Comparison of ENCODE assay signal across 8 cellular contexts in the genomic region with DNA sequence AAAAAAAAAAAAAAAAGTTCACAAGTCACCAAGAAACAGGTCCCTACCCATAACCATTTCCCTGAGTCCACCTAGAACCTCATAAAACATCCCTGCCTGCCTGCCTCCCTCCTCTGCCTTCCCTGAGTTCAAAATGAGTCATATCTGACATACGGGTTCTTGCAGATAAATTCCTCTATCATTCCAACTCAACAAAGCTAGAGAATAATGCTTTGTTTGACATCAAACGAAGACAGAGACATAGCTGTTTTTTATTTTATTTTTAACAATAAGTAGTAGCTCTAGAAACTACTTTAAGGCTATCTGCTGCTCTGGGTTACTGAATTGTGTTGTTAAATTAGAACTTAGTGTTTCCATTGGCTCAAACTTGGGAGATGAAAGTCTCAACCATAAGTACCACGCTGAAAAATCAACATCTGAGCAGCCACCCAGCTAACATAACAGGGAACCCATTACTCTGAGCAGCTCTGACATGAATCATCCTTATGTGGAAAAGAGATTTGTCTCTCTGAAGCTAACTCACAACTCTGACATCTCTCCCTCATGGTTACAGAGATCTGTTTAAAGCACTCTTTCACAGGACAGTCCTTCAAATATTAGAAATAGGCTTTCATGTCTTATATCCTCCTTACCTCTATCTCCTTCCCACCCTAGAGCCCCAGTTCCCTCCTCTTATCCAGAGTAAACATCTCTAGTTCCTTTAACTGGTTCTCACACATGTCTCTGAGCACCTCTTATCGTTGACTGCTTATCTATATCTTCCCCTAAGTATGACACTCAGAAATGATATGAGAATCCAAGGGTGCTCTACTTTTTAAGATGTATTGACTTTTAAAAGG. TPM values are rescaled to one million over a fixed set of nuclear protein-coding genes. Genes with fewer than 3 reads are reported as not detected.
A peak's percentile ranks its signal among the peaks of the same experiment; 100 is the strongest.
DNase-seq lines count a peak whose midpoint lies in the region; ATAC-seq and TF ChIP-seq lines count a peak whose summit lies in the region.

No MANE protein-coding gene starts in this region.

- TF ChIP-seq CTCF in upper lobe of left lung (IDR thresholded peaks at IDR 0.05), result no peak

- H3K9me3 Mint-ChIP-seq in activated naive CD4-positive, alpha-beta T cell treated with anti-CD3 and anti-CD28 coated beads for 36 hours, result peaks cover 7% of the 10 kb centered on the region
- peaks cover 16% of the 10 kb centered on the region for H3K9me3 Mint-ChIP-seq in activated T-helper 1 cell treated with anti-CD3 and anti-CD28 coated beads, Interleukin-12 subunit alpha, Interleukin-12 subunit beta, Interleukin-2, Interleukin-4 antibody, amounts not matched to agents 30 ng/mL and 10 ng/mL and 1 ng/mL, durations not matched to agents 14 hours and 24 hours and 36 hours
- H3K9me3 Mint-ChIP-seq in immature natural killer cell, result peaks cover 0 to 2% (median 0%) of the 10 kb centered on the region in 6 donors

- peak overlapping the region; percentile 69 for H3K27ac Mint-ChIP-seq in activated naive CD4-positive, alpha-beta T cell treated with anti-CD3 and anti-CD28 coated beads for 36 hours
- peak overlapping the region; percentile 69 for H3K27ac Mint-ChIP-seq in activated T-helper 1 cell treated with anti-CD3 and anti-CD28 coated beads, Interleukin-12 subunit alpha, Interleukin-12 subunit beta, Interleukin-2, Interleukin-4 antibody, amounts not matched to agents 30 ng/mL and 10 ng/mL and 1 ng/mL, durations not matched to agents 14 hours and 24 hours and 36 hours
- H3K27ac Mint-ChIP-seq in immature natural killer cell, result peak overlapping the region in 4 of 6 donors; percentile 13 to 74 (median 30)

- H3K4me3 ChIP-seq in upper lobe of left lung, result no peak overlapping the region

- DNase-seq in activated naive CD4-positive, alpha-beta T cell treated with anti-CD3 and anti-CD28 coated beads for 36 hours, result no peak
- DNase-seq in activated naive CD4-positive, alpha-beta T cell treated with Interleukin-2 at 50 U/mL for 16 hours, result no peak
- no peak for DNase-seq in activated T-helper 1 cell treated with anti-CD3 and anti-CD28 coated beads, Interleukin-12 subunit alpha, Interleukin-12 subunit beta, Interleukin-2, Interleukin-4 antibody, amounts not matched to agents 30 ng/mL and 10 ng/mL and 1 ng/mL, durations not matched to agents 14 hours and 24 hours and 36 hours (ENCODE audit: low spot score)
- DNase-seq in immature natural killer cell (no peak), upper lobe of left lung (no peak), UCSD-AML1 (lab: John Stamatoyannopoulos, UW; ENCODE audit: unreplicated experiment) (no peak), ecto neural progenitor cell (ENCODE audit: low spot score) (no peak), cerebellum (ENCODE audit: low spot score) (no peak)

- H3K36me3 ChIP-seq in upper lobe of left lung, result peaks cover 0 to 15% (median 4%) of the 10 kb centered on the region in 4 donors

- CTCF ChIA-PET in activated naive CD4-positive, alpha-beta T cell treated with anti-CD3 and anti-CD28 coated beads for 36 hours (lab: Charles Lee), result no interaction called here

- H3K9me3 ChIP-seq in upper lobe of left lung, result no peaks in the 10 kb centered on the region

- no peaks in the 10 kb centered on the region for H3K27me3 ChIP-seq in upper lobe of left lung

- no peak for TF ChIP-seq POLR2A in upper lobe of left lung (IDR thresholded peaks at IDR 0.05)

- peak; percentile 26 to 40 for ATAC-seq in upper lobe of left lung (ENCODE audit: low FRiP score in 2 of 2)

- peak overlapping the region; percentile 8 for H3K4me3 Mint-ChIP-seq in activated naive CD4-positive, alpha-beta T cell treated with anti-CD3 and anti-CD28 coated beads for 36 hours
- no peak overlapping the region for H3K4me3 Mint-ChIP-seq in activated T-helper 1 cell treated with anti-CD3 and anti-CD28 coated beads, Interleukin-12 subunit alpha, Interleukin-12 subunit beta, Interleukin-2, Interleukin-4 antibody, amounts not matched to agents 30 ng/mL and 10 ng/mL and 1 ng/mL, durations not matched to agents 14 hours and 24 hours and 36 hours
- H3K4me3 Mint-ChIP-seq in immature natural killer cell, result no peak overlapping the region

- peaks cover 44 to 61% (median 52%) of the 10 kb centered on the region in 4 donors for H3K4me1 ChIP-seq in upper lobe of left lung

- intact Hi-C loops in activated naive CD4-positive, alpha-beta T cell treated with anti-CD3 and anti-CD28 coated beads for 36 hours (cut with micrococcal nuclease), result no loop called here
- intact Hi-C loops in activated T-helper 1 cell treated with anti-CD3 and anti-CD28 coated beads, Interleukin-12 subunit alpha, Interleukin-12 subunit beta, Interleukin-2, Interleukin-4 antibody, amounts not matched to agents 30 ng/mL and 10 ng/mL and 1 ng/mL, durations not matched to agents 14 hours and 24 hours and 36 hours (cut with micrococcal nuclease), result loop anchor here (2.0 to 10.0 kb wide), 3 partner anchors 307 to 1037 kb away; no protein-coding TSS in a partner anchor

- TF ChIP-seq EP300 in upper lobe of left lung (IDR thresholded peaks at IDR 0.05), result no peak

- H3K36me3 Mint-ChIP-seq in activated naive CD4-positive, alpha-beta T cell treated with anti-CD3 and anti-CD28 coated beads for 36 hours (ENCODE audit: low read depth), result peaks cover 23% of the 10 kb centered on the region
- peaks cover 24% of the 10 kb centered on the region for H3K36me3 Mint-ChIP-seq in activated T-helper 1 cell treated with anti-CD3 and anti-CD28 coated beads, Interleukin-12 subunit alpha, Interleukin-12 subunit beta, Interleukin-2, Interleukin-4 antibody, amounts not matched to agents 30 ng/mL and 10 ng/mL and 1 ng/mL, durations not matched to agents 14 hours and 24 hours and 36 hours (ENCODE audit: low read depth)
- H3K36me3 Mint-ChIP-seq in immature natural killer cell, result peaks cover 11 to 19% (median 14%) of the 10 kb centered on the region in 3 donors

- peak overlapping the region; percentile 10 to 95 (median 54) for H3K27ac ChIP-seq in upper lobe of left lung

- H3K27me3 Mint-ChIP-seq in activated naive CD4-positive, alpha-beta T cell treated with anti-CD3 and anti-CD28 coated beads for 36 hours (ENCODE audit: low read depth), result no peaks in the 10 kb centered on the region
- no peaks in the 10 kb centered on the region for H3K27me3 Mint-ChIP-seq in activated T-helper 1 cell treated with anti-CD3 and anti-CD28 coated beads, Interleukin-12 subunit alpha, Interleukin-12 subunit beta, Interleukin-2, Interleukin-4 antibody, amounts not matched to agents 30 ng/mL and 10 ng/mL and 1 ng/mL, durations not matched to agents 14 hours and 24 hours and 36 hours (ENCODE audit: insufficient read depth)
- H3K27me3 Mint-ChIP-seq in immature natural killer cell (ENCODE audit: low read depth in 3 of 3), result peaks cover 0 to 1% (median 0%) of the 10 kb centered on the region in 3 donors

- WGBS in upper lobe of left lung, 2 donors, result 34 to 43% methylated on average over 4 of the region's 4 CpGs

- H3K4me1 Mint-ChIP-seq in activated naive CD4-positive, alpha-beta T cell treated with anti-CD3 and anti-CD28 coated beads for 36 hours (ENCODE audit: low read depth), result peaks cover 67% of the 10 kb centered on the region
- H3K4me1 Mint-ChIP-seq in activated T-helper 1 cell treated with anti-CD3 and anti-CD28 coated beads, Interleukin-12 subunit alpha, Interleukin-12 subunit beta, Interleukin-2, Interleukin-4 antibody, amounts not matched to agents 30 ng/mL and 10 ng/mL and 1 ng/mL, durations not matched to agents 14 hours and 24 hours and 36 hours (ENCODE audit: low read depth), result peaks cover 64% of the 10 kb centered on the region
- H3K4me1 Mint-ChIP-seq in immature natural killer cell, result peaks cover 42 to 73% of the 10 kb centered on the region in 2 donors

RNA-seq across cellular contexts. Expression of a gene that starts 12.1 kb away (rescaled TPM):
- total RNA-seq in activated naive CD4-positive, alpha-beta T cell treated with anti-CD3 and anti-CD28 coated beads for 36 hours, result 10 to 100 TPM; 19.9 TPM
- total RNA-seq in activated T-helper 1 cell treated with anti-CD3 and anti-CD28 coated beads, Interleukin-12 subunit alpha, Interleukin-12 subunit beta, Interleukin-2, Interleukin-4 antibody, amounts not matched to agents 30 ng/mL and 10 ng/mL and 1 ng/mL, durations not matched to agents 14 hours and 24 hours and 36 hours, result 26.9 and 29.4 TPM in 2 replicates
- 10 to 100 TPM; 13.1 to 29.8 (median 20.8) TPM for polyA plus RNA-seq in immature natural killer cell
- 100 to 1,000 TPM in 3 of 6 donors, 10 to 100 TPM in 3; 54.5 to 203 (median 88.7) TPM for total RNA-seq in upper lobe of left lung
- total RNA-seq in cerebellum, result 72.0 TPM

RNA-seq across cellular contexts. Expression of a gene that starts 59.4 kb away (rescaled TPM):
- total RNA-seq in activated naive CD4-positive, alpha-beta T cell treated with anti-CD3 and anti-CD28 coated beads for 36 hours, result not detected
- total RNA-seq in activated T-helper 1 cell treated with anti-CD3 and anti-CD28 coated beads, Interleukin-12 subunit alpha, Interleukin-12 subunit beta, Interleukin-2, Interleukin-4 antibody, amounts not matched to agents 30 ng/mL and 10 ng/mL and 1 ng/mL, durations not matched to agents 14 hours and 24 hours and 36 hours, result not detected in 2 replicates
- polyA plus RNA-seq in immature natural killer cell, result not detected
- under 1 TPM in 3 of 6 donors, not detected in 3; 0.06 to 0.13 (median 0.10) TPM for total RNA-seq in upper lobe of left lung
- 108 TPM for total RNA-seq in cerebellum

Comparison
In these comparisons a context has a peak if more than half of its experiments do, and no peak if none do; other contexts are left out.
1. RNA of a gene that starts 59.4 kb away (total RNA-seq): 108 TPM in cerebellum (single experiment); 0.06 to 0.13 TPM in upper lobe of left lung, not detected in activated naive CD4-positive, alpha-beta T cell treated with anti-CD3 and anti-CD28 coated beads for 36 hours and not detected in activated T-helper 1 cell treated with anti-CD3 and anti-CD28 coated beads, Interleukin-12 subunit alpha, Interleukin-12 subunit beta, Interleukin-2, Interleukin-4 antibody, amounts not matched to agents 30 ng/mL and 10 ng/mL and 1 ng/mL, durations not matched to agents 14 hours and 24 hours and 36 hours; every median in the first group is over 10 times any median in the second.
2. Peak in every context shown above with its lines, with median percentiles within 50 percentile points of each other: H3K27ac Mint-ChIP-seq.